8 cellular contexts compared by ENCODE assay signal in genomic region chr2:172429351-172429968, GRCh38. TPM values are rescaled to one million over a fixed set of nuclear protein-coding genes. Genes with fewer than 3 reads are reported as not detected.
A peak's percentile ranks its signal among the peaks of the same experiment; 100 is the strongest.
DNase-seq lines count a peak whose midpoint lies in the region; ATAC-seq and TF ChIP-seq lines count a peak whose summit lies in the region.

No MANE protein-coding gene starts in this region.

- no peaks in the 10 kb centered on the region for H3K9me3 Mint-ChIP-seq in CD8-positive, alpha-beta T cell
- no peaks in the 10 kb centered on the region for H3K9me3 Mint-ChIP-seq in neural progenitor cell

- H3K36me3 ChIP-seq in CD8-positive, alpha-beta T cell (ENCODE audit: insufficient read depth, low read length) = no peaks in the 10 kb centered on the region
- peaks cover 2% of the 10 kb centered on the region for H3K36me3 ChIP-seq in NT2/D1 (ENCODE audit: insufficient read depth, insufficient read length, low read length)
- H3K36me3 ChIP-seq in esophagus (ENCODE audit: control insufficient read depth in 2 of 2, insufficient read depth in 2 of 2, low read length in 1 of 2) = no peaks in the 10 kb centered on the region
- H3K36me3 ChIP-seq in neural progenitor cell = no peaks in the 10 kb centered on the region

- H3K4me1 Mint-ChIP-seq in CD8-positive, alpha-beta T cell (ENCODE audit: low read depth) = peaks cover 72% of the 10 kb centered on the region
- H3K4me1 Mint-ChIP-seq in neural progenitor cell = peaks cover 37% of the 10 kb centered on the region

- POLR2A ChIA-PET in CD8-positive, alpha-beta T cell (lab: Charles Lee) = interaction anchor here (0.6 to 6.4 kb wide), 6 partner anchors 11 to 1590 kb away, joined by 3 to 150 read pairs (median 4); no protein-coding TSS in a partner anchor

- peak overlapping the region; percentile 87 for H3K4me3 Mint-ChIP-seq in CD8-positive, alpha-beta T cell
- peak overlapping the region; percentile 90 for H3K4me3 Mint-ChIP-seq in neural progenitor cell

- H3K27ac Mint-ChIP-seq in CD8-positive, alpha-beta T cell = peak overlapping the region; percentile 83
- H3K27ac Mint-ChIP-seq in neural progenitor cell = peak overlapping the region; percentile 66

- H3F3A ChIP-seq in neural progenitor cell (ENCODE audit: low read depth) = peaks cover 42% of the 10 kb centered on the region

- ATAC-seq in CD8-positive, alpha-beta T cell = no peak
- ATAC-seq in GM18519 (IDR thresholded peaks at IDR 0.05; ENCODE audit: low FRiP score, unreplicated experiment) = no peak
- ATAC-seq in HG02981 (IDR thresholded peaks at IDR 0.05; ENCODE audit: unreplicated experiment) = no peak

- H4K20me1 ChIP-seq in neural progenitor cell (ENCODE audit: low read depth) = peaks cover 55% of the 10 kb centered on the region

- CTCF ChIA-PET in CD8-positive, alpha-beta T cell (lab: Charles Lee) = interaction anchor here (0.6 to 24.7 kb wide), 9 partner anchors 10 to 1541 kb away, joined by 3 to 657 read pairs (median 6); no protein-coding TSS in a partner anchor

- H3K27me3 Mint-ChIP-seq in CD8-positive, alpha-beta T cell (ENCODE audit: low read depth) = no peaks in the 10 kb centered on the region
- peaks cover 6% of the 10 kb centered on the region for H3K27me3 Mint-ChIP-seq in neural progenitor cell (ENCODE audit: insufficient read depth, low read depth)

- peaks cover 4% of the 10 kb centered on the region for H3K36me3 Mint-ChIP-seq in CD8-positive, alpha-beta T cell
- H3K36me3 Mint-ChIP-seq in neural progenitor cell = peaks cover 30% of the 10 kb centered on the region

- peak overlapping the region; percentile 95 for H3K9ac ChIP-seq in NT2/D1 (ENCODE audit: insufficient read length, low read depth)
- no peak overlapping the region for H3K9ac ChIP-seq in neural progenitor cell

- H2AFZ ChIP-seq in neural progenitor cell (replicated peaks) = no peak overlapping the region

- H3K79me2 ChIP-seq in neural progenitor cell (ENCODE audit: low read depth) = peaks cover 69% of the 10 kb centered on the region

- peak overlapping the region; percentile 71 for H3K4me3 ChIP-seq in CD8-positive, alpha-beta T cell (ENCODE audit: low read depth, low read length)
- H3K4me3 ChIP-seq in NT2/D1 (ENCODE audit: insufficient read length, low read depth) (peak overlapping the region; percentile 78), esophagus (ENCODE audit: low read depth in 1 of 2, low read length in 2 of 2) (peak overlapping the region; percentile 0 to 68), neural progenitor cell (peak overlapping the region; percentile 84)

- H3K27me3 ChIP-seq in CD8-positive, alpha-beta T cell (ENCODE audit: insufficient read depth, low read length) = no peaks in the 10 kb centered on the region
- H3K27me3 ChIP-seq in NT2/D1 (ENCODE audit: insufficient read depth, insufficient read length) (peaks cover 5% of the 10 kb centered on the region), esophagus (ENCODE audit: control insufficient read depth in 1 of 2, insufficient read depth in 2 of 2, low read length in 2 of 2) (no peaks in the 10 kb centered on the region), neural progenitor cell (peaks cover 10% of the 10 kb centered on the region)

- intact Hi-C loops in CD8-positive, alpha-beta T cell (cut with DNase I, micrococcal nuclease) = loop anchor here (2.0 to 10.0 kb wide), 4 partner anchors 13 to 507 kb away; partner anchors contain the start of genes HAT1 (in 1 of the 2) and PDK1 (in 1 of the 2)

- TF ChIP-seq CTCF in CD8-positive, alpha-beta T cell (IDR thresholded peaks at IDR 0.05) = peak; percentile 15
- peak; percentile 3 for TF ChIP-seq CTCF in neural progenitor cell (IDR thresholded peaks at IDR 0.05)

- WGBS in esophagus, 2 donors = 21 to 26% methylated on average over 9 of the region's 9 CpGs

- no peaks in the 10 kb centered on the region for H3K9me3 ChIP-seq in CD8-positive, alpha-beta T cell (ENCODE audit: low read length)
- H3K9me3 ChIP-seq in NT2/D1 (ENCODE audit: insufficient read depth, low read length) (no peaks in the 10 kb centered on the region), esophagus (ENCODE audit: control insufficient read depth in 2 of 2, insufficient read depth in 1 of 2, low read depth in 1 of 2, low read length in 1 of 2) (no peaks in the 10 kb centered on the region), neural progenitor cell (ENCODE audit: low read depth) (no peaks in the 10 kb centered on the region)

- peaks cover 65% of the 10 kb centered on the region for H3K4me1 ChIP-seq in CD8-positive, alpha-beta T cell (ENCODE audit: insufficient read depth, low read length)
- peaks cover 7% of the 10 kb centered on the region for H3K4me1 ChIP-seq in NT2/D1 (ENCODE audit: insufficient read depth, insufficient read length)
- H3K4me1 ChIP-seq in esophagus (ENCODE audit: control insufficient read depth in 2 of 2, insufficient read depth in 2 of 2, low read length in 1 of 2) = peaks cover 2 to 14% of the 10 kb centered on the region in 2 donors
- peaks cover 62% of the 10 kb centered on the region for H3K4me1 ChIP-seq in neural progenitor cell

- H3K4me2 ChIP-seq in neural progenitor cell = peak overlapping the region; percentile 88

- peak overlapping the region; percentile 73 for H3K27ac ChIP-seq in CD8-positive, alpha-beta T cell (ENCODE audit: low read depth, low read length)
- peak overlapping the region; percentile 63 to 97 for H3K27ac ChIP-seq in esophagus (ENCODE audit: low read depth in 2 of 2, low read length in 1 of 2)
- H3K27ac ChIP-seq in neural progenitor cell = peak overlapping the region; percentile 84

- no peak for DNase-seq in CD8-positive, alpha-beta T cell
- DNase-seq in NT2/D1 (ENCODE audit: low read depth, low spot score) (no peak), neural progenitor cell (ENCODE audit: low spot score) (peak; percentile 37), NOMO-1 treated with DMSO at 0.1 percent for 48 hours (lab: John Stamatoyannopoulos, UW; ENCODE audit: unreplicated experiment) (no peak)
- DNase-seq in activated effector memory CD4-positive, alpha-beta T cell treated with anti-CD3 and anti-CD28 coated beads, Interleukin-2, amount 50 U/mL, for 16 hours = no peak

RNA-seq across cellular contexts. Expression of gene ITGA6, which starts 2.1 kb away (rescaled TPM):
- total RNA-seq in CD8-positive, alpha-beta T cell = 10 to 100 TPM; 50.5 to 52.1 TPM
- 10 to 100 TPM in 1 of 2 donors, 1 to 10 TPM in 1; 9.9 to 18.5 TPM for polyA plus RNA-seq in esophagus
- total RNA-seq in neural progenitor cell (ENCODE audit: low replicate concordance) = 97.2 and 161 TPM in 2 replicates

Comparison
In these comparisons a context has a peak if more than half of its experiments do, and no peak if none do; other contexts are left out.
1. H3K4me3 ChIP-seq: peak in every context shown above with its lines; median percentile 84 in neural progenitor cell; 78 in NT2/D1; 71 in CD8-positive, alpha-beta T cell; 34 in esophagus.